19 cellular contexts compared by ENCODE assay signal in genomic region chr2:170703776-170704476, GRCh38. TPM values are rescaled to one million over a fixed set of nuclear protein-coding genes. Genes with fewer than 3 reads are reported as not detected.
"Had no signal": no experiment of that assay in that cellular context is flagged by ENCODE, and none has a peak within 500 bp of the region (broad histone marks: within the 10 kb centered on the region; RNA-seq: fewer than 3 reads in every experiment).

No MANE protein-coding gene starts in this region.

- H3K4me1 ChIP-seq: psoas muscle, right lobe of liver, transverse colon had no signal

- H3K9me3 ChIP-seq: psoas muscle, right lobe of liver, transverse colon had no signal

- ATAC-seq: activated CD8-positive, alpha-beta T cell treated with anti-CD3 and anti-CD28 coated beads, Interleukin-2, amount 10 ng/mL, durations not matched to agents 7 days and 5 days; left ventricle myocardium superior; natural killer cell treated with Interleukin-12 subunit alpha and Interleukin-12 subunit beta and Interleukin-15 and Interleukin-18, amount 100 ng/mL, for 72 hours; psoas muscle; stimulated activated naive CD8-positive, alpha-beta T cell treated with anti-CD3 and anti-CD28 coated beads, Interleukin-15, Interleukin-2, amounts not matched to agents 100 U/mL and 50 U/mL, for 24 hours; T-helper 17 cell had no signal

- FAIRE-seq: endothelial cell of umbilical vein, kidney had no signal

- H3K27ac Mint-ChIP-seq: activated CD8-positive, alpha-beta T cell treated with anti-CD3 and anti-CD28 coated beads, Interleukin-2, amount 10 ng/mL, durations not matched to agents 7 days and 5 days; activated T-helper 1 cell treated with anti-CD3 and anti-CD28 coated beads, Interleukin-12 subunit alpha, Interleukin-12 subunit beta, Interleukin-2, Interleukin-4 antibody, amounts not matched to agents 30 ng/mL and 10 ng/mL and 1 ng/mL, durations not matched to agents 14 hours and 24 hours and 36 hours; natural killer cell treated with Interleukin-12 subunit alpha and Interleukin-12 subunit beta and Interleukin-15 and Interleukin-18, amount 100 ng/mL, for 72 hours; T-helper 17 cell had no signal

- H3K9me3 Mint-ChIP-seq: activated T-helper 1 cell treated with anti-CD3 and anti-CD28 coated beads, Interleukin-12 subunit alpha, Interleukin-12 subunit beta, Interleukin-2, Interleukin-4 antibody, amounts not matched to agents 30 ng/mL and 10 ng/mL and 1 ng/mL, durations not matched to agents 14 hours and 24 hours and 36 hours; natural killer cell treated with Interleukin-12 subunit alpha and Interleukin-12 subunit beta and Interleukin-15 and Interleukin-18, amount 100 ng/mL, for 72 hours had no signal

- H3K4me3 ChIP-seq: psoas muscle, right lobe of liver, transverse colon had no signal

- H3K27ac ChIP-seq: psoas muscle, right lobe of liver, transverse colon had no signal

- H3K36me3 Mint-ChIP-seq: natural killer cell treated with Interleukin-12 subunit alpha and Interleukin-12 subunit beta and Interleukin-15 and Interleukin-18, amount 100 ng/mL, for 72 hours had no signal

- H3K27me3 ChIP-seq: right lobe of liver had no signal

- H3K4me3 Mint-ChIP-seq: activated CD8-positive, alpha-beta T cell treated with anti-CD3 and anti-CD28 coated beads, Interleukin-2, amount 10 ng/mL, durations not matched to agents 7 days and 5 days; activated T-helper 1 cell treated with anti-CD3 and anti-CD28 coated beads, Interleukin-12 subunit alpha, Interleukin-12 subunit beta, Interleukin-2, Interleukin-4 antibody, amounts not matched to agents 30 ng/mL and 10 ng/mL and 1 ng/mL, durations not matched to agents 14 hours and 24 hours and 36 hours; natural killer cell treated with Interleukin-12 subunit alpha and Interleukin-12 subunit beta and Interleukin-15 and Interleukin-18, amount 100 ng/mL, for 72 hours; T-helper 17 cell had no signal

- DNase-seq: activated CD4-positive, alpha-beta T cell treated with anti-CD3 and anti-CD28 coated beads for 4 hours; activated CD8-positive, alpha-beta memory T cell treated with anti-CD3 and anti-CD28 coated beads, Interleukin-2, amount 50 U/mL, for 48 hours; activated CD8-positive, alpha-beta T cell treated with anti-CD3 and anti-CD28 coated beads, Interleukin-2, amount 10 ng/mL, durations not matched to agents 7 days and 5 days; activated naive CD4-positive, alpha-beta T cell treated with Interleukin-2 at 50 U/mL for 16 hours; aorta; effector CD8-positive, alpha-beta T cell; foreskin fibroblast; hippocampal formation; kidney; left ventricle myocardium superior; psoas muscle; right lobe of liver; stimulated activated naive CD8-positive, alpha-beta T cell treated with anti-CD3 and anti-CD28 coated beads, Interleukin-15, Interleukin-2, amounts not matched to agents 100 U/mL and 50 U/mL, for 24 hours; T-helper 17 cell; transverse colon had no signal

- H3K36me3 ChIP-seq: right lobe of liver, transverse colon had no signal

RNA-seq across cellular contexts. Expression of gene SP5, which starts 11.2 kb away (rescaled TPM):
- total RNA-seq: activated CD8-positive, alpha-beta T cell treated with anti-CD3 and anti-CD28 coated beads, Interleukin-2, amount 10 ng/mL, durations not matched to agents 7 days and 5 days; activated T-helper 1 cell treated with anti-CD3 and anti-CD28 coated beads, Interleukin-12 subunit alpha, Interleukin-12 subunit beta, Interleukin-2, Interleukin-4 antibody, amounts not matched to agents 30 ng/mL and 10 ng/mL and 1 ng/mL, durations not matched to agents 14 hours and 24 hours and 36 hours; endothelial cell of umbilical vein; natural killer cell treated with Interleukin-12 subunit alpha and Interleukin-12 subunit beta and Interleukin-15 and Interleukin-18, amount 100 ng/mL, for 72 hours; osteoblast; T-helper 17 cell had no signal
- polyA plus RNA-seq: aorta, endothelial cell of umbilical vein had no signal
